15 cellular contexts compared by ENCODE assay signal in the genomic region with DNA sequence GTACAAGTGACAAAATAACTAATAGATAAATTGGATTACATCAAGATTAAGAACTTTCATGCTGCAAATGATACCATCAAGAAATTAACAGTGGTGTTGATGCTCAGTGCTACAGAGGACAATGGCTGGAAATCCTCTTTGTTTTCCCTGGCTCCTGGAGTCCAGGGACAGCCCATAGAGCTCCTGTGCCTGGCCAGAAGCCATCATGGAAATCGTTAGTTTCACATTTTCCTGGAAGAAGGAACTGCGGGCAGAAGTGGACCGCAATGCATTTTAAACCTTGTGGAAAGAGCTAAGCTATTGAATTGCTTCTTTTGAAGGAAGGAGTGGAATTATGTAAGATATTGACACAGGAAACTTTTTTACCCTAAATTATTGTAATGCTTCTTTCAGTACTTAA.
"Had no signal": no experiment of that assay in that cellular context is flagged by ENCODE, and none has a peak within 500 bp of the region (broad histone marks: within the 10 kb centered on the region; RNA-seq: fewer than 3 reads in every experiment).

No MANE protein-coding gene starts in this region.

- H3K9me3 ChIP-seq: SK-N-SH had no signal

- ATAC-seq: activated CD4-positive, CD25-positive, alpha-beta regulatory T cell treated with anti-CD3 and anti-CD28 coated beads, Interleukin-2, amount 50 U/mL, for 24 hours; T-cell had no signal

- DNase-seq: activated CD4-positive, alpha-beta T cell treated with anti-CD3 and anti-CD28 coated beads, Interleukin-2, amount 50 U/mL, for 1 hour; activated naive CD4-positive, alpha-beta T cell; activated naive CD8-positive, alpha-beta T cell treated with anti-CD3 and anti-CD28 coated beads, Interleukin-2, amount 10 ng/mL, durations not matched to agents 7 days and 5 days; activated T-cell treated with anti-CD3 and anti-CD28 coated beads for 4 hours; effector memory CD4-positive, alpha-beta T cell; hippocampal formation; SK-N-SH; stimulated activated CD4-positive, alpha-beta T cell treated with anti-CD3 and anti-CD28 coated beads, Interleukin-4, amount 100 ng/mL, for 4 hours; stimulated activated CD8-positive, alpha-beta memory T cell treated with anti-CD3 and anti-CD28 coated beads, Interleukin-4, amount 100 ng/mL, for 48 hours; T-cell; T-helper 9 cell had no signal

- H3K27ac ChIP-seq: coronary artery had no signal

- H3K4me3 ChIP-seq: coronary artery, lung, smooth muscle cell had no signal
